ENCODE assay signal across 15 cellular contexts in genomic region chr15:76711351-76711827, GRCh38.
A peak's percentile ranks its signal among the peaks of the same experiment; 100 is the strongest.
DNase-seq lines count a peak whose midpoint lies in the region; ATAC-seq and TF ChIP-seq lines count a peak whose summit lies in the region.
"Had no signal": no experiment of that assay in that cellular context is flagged by ENCODE, and none has a peak within 500 bp of the region (broad histone marks: within the 10 kb centered on the region; RNA-seq: fewer than 3 reads in every experiment).

No MANE protein-coding gene starts in this region.

- no peak for TF ChIP-seq POLR2A in sigmoid colon (IDR thresholded peaks at IDR 0.05)

- peaks cover 10% of the 10 kb centered on the region; the same call in 1 of the 2 replicates for H3K4me1 ChIP-seq in MM.1S (ENCODE audit: low read length)
- no peaks in the 10 kb centered on the region for H3K4me1 ChIP-seq in sigmoid colon
- H3K4me1 ChIP-seq: BLaER1 treated with 17β-estradiol and CSF1 and Interleukin-3, amounts not matched to agents 10 nM and 100 nM; tibial artery had no signal

- no peaks in the 10 kb centered on the region for H3K27me3 ChIP-seq in MM.1S (replicated peaks; ENCODE audit: insufficient read depth, low read length)
- H3K27me3 ChIP-seq in sigmoid colon, result no peaks in the 10 kb centered on the region
- H3K27me3 ChIP-seq: tibial artery had no signal

- CTCF ChIA-PET in activated CD4-positive, alpha-beta memory T cell treated with anti-CD3 and anti-CD28 coated beads for 36 hours (lab: Charles Lee), result no interaction called here

- peak; percentile 81 for ATAC-seq in GM18870 (IDR thresholded peaks at IDR 0.05; ENCODE audit: unreplicated experiment)
- peak; percentile 55 for ATAC-seq in GM21825 (IDR thresholded peaks at IDR 0.05; ENCODE audit: unreplicated experiment)
- ATAC-seq: left lobe of liver had no signal

- no peak overlapping the region for H3K27ac Mint-ChIP-seq in activated CD4-positive, alpha-beta memory T cell treated with anti-CD3 and anti-CD28 coated beads for 36 hours
- H3K27ac Mint-ChIP-seq in activated naive CD8-positive, alpha-beta T cell treated with anti-CD3 and anti-CD28 coated beads for 36 hours, result no peak overlapping the region
- H3K27ac Mint-ChIP-seq: activated CD4-positive, alpha-beta memory T cell treated with anti-CD3 and anti-CD28 coated beads, Interleukin-2, amount 10 ng/mL, durations not matched to agents 7 days and 5 days; endodermal cell had no signal

- peak overlapping the region; percentile 42; the same call in 1 of the 2 replicates for H3K4me2 ChIP-seq in MM.1S (ENCODE audit: low read depth, low read length)
- H3K4me2 ChIP-seq: BLaER1 treated with 17β-estradiol and CSF1 and Interleukin-3, amounts not matched to agents 10 nM and 100 nM had no signal

- DNase-seq in MM.1S, result peak; percentile 78
- DNase-seq in activated CD4-positive, alpha-beta memory T cell treated with anti-CD3 and anti-CD28 coated beads for 36 hours, result no peak
- no peak for DNase-seq in sigmoid colon
- DNase-seq in hypothalamus (lab: John Stamatoyannopoulos, UW), result no peak
- DNase-seq in activated naive CD8-positive, alpha-beta T cell treated with anti-CD3 and anti-CD28 coated beads for 36 hours, result no peak
- DNase-seq: activated CD4-positive, alpha-beta memory T cell treated with anti-CD3 and anti-CD28 coated beads, Interleukin-2, amount 10 ng/mL, durations not matched to agents 7 days and 5 days; DMS53; endodermal cell; NCI-H1930; small intestine; tibial artery had no signal

- TF ChIP-seq CTCF in MM.1S (IDR thresholded peaks at IDR 0.05; ENCODE audit: low read length) (no peak), sigmoid colon (IDR thresholded peaks at IDR 0.05) (no peak)

- no peaks in the 10 kb centered on the region for H3K27me3 Mint-ChIP-seq in activated CD4-positive, alpha-beta memory T cell treated with anti-CD3 and anti-CD28 coated beads for 36 hours
- H3K27me3 Mint-ChIP-seq in activated naive CD8-positive, alpha-beta T cell treated with anti-CD3 and anti-CD28 coated beads for 36 hours, result no peaks in the 10 kb centered on the region
- H3K27me3 Mint-ChIP-seq: activated CD4-positive, alpha-beta memory T cell treated with anti-CD3 and anti-CD28 coated beads, Interleukin-2, amount 10 ng/mL, durations not matched to agents 7 days and 5 days had no signal

- intact Hi-C loops in activated CD4-positive, alpha-beta memory T cell treated with anti-CD3 and anti-CD28 coated beads for 36 hours (cut with micrococcal nuclease), result no loop called here
- intact Hi-C loops in sigmoid colon (cut with DNase I), result no loop called here

- no peaks in the 10 kb centered on the region for H3K79me2 ChIP-seq in MM.1S (ENCODE audit: low read length)

- H4K20me1 ChIP-seq in MM.1S (ENCODE audit: insufficient read depth, low read length), result no peaks in the 10 kb centered on the region
- H4K20me1 ChIP-seq: BLaER1 treated with 17β-estradiol and CSF1 and Interleukin-3, amounts not matched to agents 10 nM and 100 nM had no signal

- H3K36me3 Mint-ChIP-seq in activated CD4-positive, alpha-beta memory T cell treated with anti-CD3 and anti-CD28 coated beads for 36 hours, result peaks cover 37% of the 10 kb centered on the region
- H3K36me3 Mint-ChIP-seq in activated naive CD8-positive, alpha-beta T cell treated with anti-CD3 and anti-CD28 coated beads for 36 hours, result peaks cover 47% of the 10 kb centered on the region

- WGBS in sigmoid colon, 2 donors, result 54 to 91% methylated on average over 2 of the region's 2 CpGs

- H3F3A ChIP-seq in MM.1S (ENCODE audit: insufficient read depth, low read length), result peaks cover 8% of the 10 kb centered on the region; the same call in 1 of the 2 replicates

- POLR2A ChIA-PET in activated CD4-positive, alpha-beta memory T cell treated with anti-CD3 and anti-CD28 coated beads for 36 hours (lab: Charles Lee), result no interaction called here

- peak overlapping the region; percentile 17; the same call in 1 of the 2 replicates for H3K9ac ChIP-seq in MM.1S (ENCODE audit: low read length)
- H3K9ac ChIP-seq: BLaER1 treated with 17β-estradiol and CSF1 and Interleukin-3, amounts not matched to agents 10 nM and 100 nM had no signal

- H3K9me3 Mint-ChIP-seq in activated CD4-positive, alpha-beta memory T cell treated with anti-CD3 and anti-CD28 coated beads for 36 hours, result peaks cover 14% of the 10 kb centered on the region
- H3K9me3 Mint-ChIP-seq in activated naive CD8-positive, alpha-beta T cell treated with anti-CD3 and anti-CD28 coated beads for 36 hours, result peaks cover 9% of the 10 kb centered on the region
- H3K9me3 Mint-ChIP-seq: endodermal cell had no signal

- H3K4me3 Mint-ChIP-seq in activated CD4-positive, alpha-beta memory T cell treated with anti-CD3 and anti-CD28 coated beads for 36 hours, result no peak overlapping the region
- no peak overlapping the region for H3K4me3 Mint-ChIP-seq in activated naive CD8-positive, alpha-beta T cell treated with anti-CD3 and anti-CD28 coated beads for 36 hours
- H3K4me3 Mint-ChIP-seq: activated CD4-positive, alpha-beta memory T cell treated with anti-CD3 and anti-CD28 coated beads, Interleukin-2, amount 10 ng/mL, durations not matched to agents 7 days and 5 days; endodermal cell had no signal

- no peaks in the 10 kb centered on the region for H3K9me2 ChIP-seq in MM.1S (replicated peaks; ENCODE audit: insufficient read depth, low read length)

- H3K27ac ChIP-seq in MM.1S (ENCODE audit: low read length), result peak overlapping the region; percentile 44; the same call in 1 of the 2 replicates
- H3K27ac ChIP-seq in sigmoid colon, result no peak overlapping the region
- H3K27ac ChIP-seq: BLaER1 treated with 17β-estradiol and CSF1 and Interleukin-3, amounts not matched to agents 10 nM and 100 nM; tibial artery had no signal

- TF ChIP-seq EP300 in sigmoid colon (IDR thresholded peaks at IDR 0.05), result no peak

- no peaks in the 10 kb centered on the region for H3K4me1 Mint-ChIP-seq in activated CD4-positive, alpha-beta memory T cell treated with anti-CD3 and anti-CD28 coated beads for 36 hours (ENCODE audit: low read depth)
- H3K4me1 Mint-ChIP-seq in activated naive CD8-positive, alpha-beta T cell treated with anti-CD3 and anti-CD28 coated beads for 36 hours, result peaks cover 8% of the 10 kb centered on the region

- H3K36me3 ChIP-seq in MM.1S (replicated peaks; ENCODE audit: insufficient read depth, low read length) (no peaks in the 10 kb centered on the region), sigmoid colon (peaks cover 0 to 11% (median 0%) of the 10 kb centered on the region in 4 donors)

- H3K9me3 ChIP-seq in MM.1S (replicated peaks; ENCODE audit: insufficient read depth, low read length) (no peaks in the 10 kb centered on the region), sigmoid colon (no peaks in the 10 kb centered on the region)
- H3K9me3 ChIP-seq: tibial artery had no signal

- H2AFZ ChIP-seq in MM.1S (ENCODE audit: low read length), result no peak overlapping the region

- H3K4me3 ChIP-seq in MM.1S (ENCODE audit: low read length) (no peak overlapping the region), sigmoid colon (no peak overlapping the region)
- H3K4me3 ChIP-seq: BLaER1 treated with 17β-estradiol and CSF1 and Interleukin-3, amounts not matched to agents 10 nM and 100 nM; tibial artery had no signal
